In genomic region chr1:227541796-227542152, GRCh38 we compare ENCODE assay signal across 8 cellular contexts. TPM values are rescaled to one million over a fixed set of nuclear protein-coding genes. Genes with fewer than 3 reads are reported as not detected.
DNase-seq lines count a peak whose midpoint lies in the region; ATAC-seq and TF ChIP-seq lines count a peak whose summit lies in the region.

No MANE protein-coding gene starts in this region.

- DNase-seq in SJCRH30 (no peak), left ventricle myocardium inferior (no peak), sciatic nerve (ENCODE audit: low spot score) (no peak), AG08396 (ENCODE audit: low spot score) (no peak), NCI-H524 treated with DMSO at 0.1 percent for 48 hours (lab: John Stamatoyannopoulos, UW) (no peak), putamen (ENCODE audit: low spot score) (no peak)

- H3K27me3 ChIP-seq in SJCRH30: no peaks in the 10 kb centered on the region
- H3K27me3 ChIP-seq in left ventricle myocardium inferior (ENCODE audit: low read depth): no peaks in the 10 kb centered on the region

- ATAC-seq in GM21447 (IDR thresholded peaks at IDR 0.05; ENCODE audit: unreplicated experiment) (peak; percentile 10), sciatic nerve (peak; percentile 43), GM21423 (IDR thresholded peaks at IDR 0.05; ENCODE audit: unreplicated experiment) (no peak)

- no peak overlapping the region; the same call in 1 of the 2 replicates for H3K27ac ChIP-seq in SJCRH30
- H3K27ac ChIP-seq in left ventricle myocardium inferior (replicated peaks): peak overlapping the region; percentile 73

- H3K36me3 ChIP-seq in SJCRH30 (no peaks in the 10 kb centered on the region), left ventricle myocardium inferior (no peaks in the 10 kb centered on the region)

- H3K4me3 ChIP-seq in SJCRH30 (peak overlapping the region; percentile 62), left ventricle myocardium inferior (peak overlapping the region; percentile 83)

- no peak for TF ChIP-seq CTCF in left ventricle myocardium inferior (IDR thresholded peaks at IDR 0.05; ENCODE audit: borderline replicate concordance)

- H3K4me1 ChIP-seq in SJCRH30 (no peaks in the 10 kb centered on the region), left ventricle myocardium inferior (peaks cover 19% of the 10 kb centered on the region)

- H3K9me3 ChIP-seq in SJCRH30 (replicated peaks) (no peaks in the 10 kb centered on the region), left ventricle myocardium inferior (replicated peaks) (peaks cover 10% of the 10 kb centered on the region)

- intact Hi-C loops in left ventricle myocardium inferior (cut with micrococcal nuclease) (no loop called here), sciatic nerve (cut with DNase I) (no loop called here)

RNA-seq across cellular contexts. Expression of gene ZNF678, which starts 21.6 kb away (rescaled TPM):
- total RNA-seq in SJCRH30 (2014; rRNA removed; shearing (Covaris generic)): 14.7 and 19.2 TPM in 2 replicates
- 2.3 TPM for total RNA-seq in left ventricle myocardium inferior
- 9.7 TPM for total RNA-seq in sciatic nerve
